Comparison of ENCODE assay signal across 1 cellular context in the genomic region with DNA sequence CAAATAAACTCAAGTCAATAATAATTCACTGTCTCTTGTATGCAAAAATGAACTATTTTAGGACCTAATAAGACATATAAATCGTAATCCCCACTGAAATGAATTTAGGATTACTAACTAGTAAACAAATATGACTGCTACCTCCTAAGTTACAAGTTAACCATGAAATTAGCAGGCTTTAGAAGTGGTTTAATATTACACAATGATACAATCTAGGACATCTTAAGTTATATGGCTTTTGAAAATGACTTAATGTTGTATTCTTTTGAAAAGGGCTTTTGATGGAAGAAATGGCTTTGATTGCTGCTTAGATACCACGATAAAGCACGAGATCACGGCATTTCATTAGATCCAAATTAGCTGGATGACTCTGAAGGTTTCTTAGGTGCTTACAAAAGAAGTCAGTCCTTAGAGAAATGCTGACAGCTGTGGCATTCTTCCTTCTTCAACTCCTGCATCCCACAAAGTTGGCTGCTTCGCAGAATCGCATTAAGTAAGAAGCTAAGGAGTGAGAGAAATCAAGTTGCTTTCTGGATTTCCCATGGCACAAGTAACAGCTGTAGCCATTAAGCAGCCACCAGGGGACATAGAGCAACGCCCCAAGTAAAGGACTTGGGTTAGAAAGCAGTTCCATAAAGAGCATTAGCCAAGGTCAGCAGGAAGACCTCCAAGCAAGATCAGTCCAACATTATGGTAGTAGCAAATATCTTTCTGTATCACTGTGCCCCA.
TF ChIP-seq lines count a peak whose summit lies in the region.

No MANE protein-coding gene starts in this region.

TF ChIP-seq in HEK293, 187 proteins besides CTCF, POLR2A, EP300 and RAD21 (continued from another document):
- TF ChIP-seq, protein P1, sequence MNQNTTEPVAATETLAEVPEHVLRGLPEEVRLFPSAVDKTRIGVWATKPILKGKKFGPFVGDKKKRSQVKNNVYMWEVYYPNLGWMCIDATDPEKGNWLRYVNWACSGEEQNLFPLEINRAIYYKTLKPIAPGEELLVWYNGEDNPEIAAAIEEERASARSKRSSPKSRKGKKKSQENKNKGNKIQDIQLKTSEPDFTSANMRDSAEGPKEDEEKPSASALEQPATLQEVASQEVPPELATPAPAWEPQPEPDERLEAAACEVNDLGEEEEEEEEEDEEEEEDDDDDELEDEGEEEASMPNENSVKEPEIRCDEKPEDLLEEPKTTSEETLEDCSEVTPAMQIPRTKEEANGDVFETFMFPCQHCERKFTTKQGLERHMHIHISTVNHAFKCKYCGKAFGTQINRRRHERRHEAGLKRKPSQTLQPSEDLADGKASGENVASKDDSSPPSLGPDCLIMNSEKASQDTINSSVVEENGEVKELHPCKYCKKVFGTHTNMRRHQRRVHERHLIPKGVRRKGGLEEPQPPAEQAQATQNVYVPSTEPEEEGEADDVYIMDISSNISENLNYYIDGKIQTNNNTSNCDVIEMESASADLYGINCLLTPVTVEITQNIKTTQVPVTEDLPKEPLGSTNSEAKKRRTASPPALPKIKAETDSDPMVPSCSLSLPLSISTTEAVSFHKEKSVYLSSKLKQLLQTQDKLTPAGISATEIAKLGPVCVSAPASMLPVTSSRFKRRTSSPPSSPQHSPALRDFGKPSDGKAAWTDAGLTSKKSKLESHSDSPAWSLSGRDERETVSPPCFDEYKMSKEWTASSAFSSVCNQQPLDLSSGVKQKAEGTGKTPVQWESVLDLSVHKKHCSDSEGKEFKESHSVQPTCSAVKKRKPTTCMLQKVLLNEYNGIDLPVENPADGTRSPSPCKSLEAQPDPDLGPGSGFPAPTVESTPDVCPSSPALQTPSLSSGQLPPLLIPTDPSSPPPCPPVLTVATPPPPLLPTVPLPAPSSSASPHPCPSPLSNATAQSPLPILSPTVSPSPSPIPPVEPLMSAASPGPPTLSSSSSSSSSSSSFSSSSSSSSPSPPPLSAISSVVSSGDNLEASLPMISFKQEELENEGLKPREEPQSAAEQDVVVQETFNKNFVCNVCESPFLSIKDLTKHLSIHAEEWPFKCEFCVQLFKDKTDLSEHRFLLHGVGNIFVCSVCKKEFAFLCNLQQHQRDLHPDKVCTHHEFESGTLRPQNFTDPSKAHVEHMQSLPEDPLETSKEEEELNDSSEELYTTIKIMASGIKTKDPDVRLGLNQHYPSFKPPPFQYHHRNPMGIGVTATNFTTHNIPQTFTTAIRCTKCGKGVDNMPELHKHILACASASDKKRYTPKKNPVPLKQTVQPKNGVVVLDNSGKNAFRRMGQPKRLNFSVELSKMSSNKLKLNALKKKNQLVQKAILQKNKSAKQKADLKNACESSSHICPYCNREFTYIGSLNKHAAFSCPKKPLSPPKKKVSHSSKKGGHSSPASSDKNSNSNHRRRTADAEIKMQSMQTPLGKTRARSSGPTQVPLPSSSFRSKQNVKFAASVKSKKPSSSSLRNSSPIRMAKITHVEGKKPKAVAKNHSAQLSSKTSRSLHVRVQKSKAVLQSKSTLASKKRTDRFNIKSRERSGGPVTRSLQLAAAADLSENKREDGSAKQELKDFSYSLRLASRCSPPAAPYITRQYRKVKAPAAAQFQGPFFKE (tag by site-specific recombination; IDR thresholded peaks at IDR 0.05; ENCODE audit: borderline replicate concordance) = no peak
- no peak for TF ChIP-seq ZNF830 (tag by site-specific recombination; IDR thresholded peaks at IDR 0.05; ENCODE audit: low read depth)
